8 cellular contexts compared by ENCODE assay signal in the genomic region with DNA sequence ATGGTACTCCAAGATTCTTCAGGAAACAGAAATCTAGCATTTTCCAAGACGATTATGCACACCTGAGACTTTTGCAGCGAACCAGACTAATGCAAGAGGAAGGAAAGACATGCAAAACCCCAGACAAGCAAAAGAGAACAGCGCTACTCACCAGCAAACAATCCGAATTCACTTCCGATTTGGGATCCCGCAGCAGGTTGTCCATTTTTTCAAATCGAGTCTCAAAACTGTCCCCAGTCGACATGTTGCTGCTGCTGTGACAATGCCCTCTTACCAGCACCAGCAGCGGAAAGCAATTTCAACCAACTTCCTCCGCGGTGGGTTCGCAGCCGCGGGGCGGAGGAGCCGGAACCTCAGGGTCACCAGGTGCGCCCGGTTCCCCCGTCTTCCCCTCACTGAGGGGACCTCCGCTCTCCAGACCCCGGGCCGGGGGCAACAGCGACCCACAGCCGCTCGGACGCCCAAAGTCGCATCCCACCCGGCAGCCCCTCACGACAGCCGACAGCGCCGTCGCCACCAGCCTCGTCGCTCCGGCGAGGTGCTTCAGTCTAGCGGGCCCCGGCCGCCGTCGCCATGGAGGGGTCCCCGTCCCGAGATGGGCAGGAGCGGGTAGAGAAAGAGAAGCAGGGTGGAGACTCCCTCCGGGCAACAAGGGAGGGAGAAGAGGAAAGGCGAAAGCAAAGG. TPM values are rescaled to one million over a fixed set of nuclear protein-coding genes. Genes with fewer than 3 reads are reported as not detected.
DNase-seq lines count a peak whose midpoint lies in the region; ATAC-seq and TF ChIP-seq lines count a peak whose summit lies in the region.

No MANE protein-coding gene starts in this region.

- peak overlapping the region; percentile 83 for H3K4me2 ChIP-seq in GM23338
- H3K4me2 ChIP-seq in Loucy (ENCODE audit: low read depth, low read length, poor library complexity, severe bottlenecking), result peak overlapping the region; percentile 96

- H2AFZ ChIP-seq in GM23338, result peak overlapping the region; percentile 82
- peak overlapping the region; percentile 75 for H2AFZ ChIP-seq in Loucy (ENCODE audit: low read length)

- no peak overlapping the region; the same call in 2 of the 3 replicates for H3K4me3 Mint-ChIP-seq in GM23338

- DNase-seq in GM23338 (ENCODE audit: low spot score) (peak; percentile 63), kidney tubule cell (ENCODE audit: low spot score) (peak; percentile 50), hepatic stellate cell (ENCODE audit: low spot score) (no peak)
- peak; percentile 44 for DNase-seq in activated CD4-positive, CD25-positive, alpha-beta regulatory T cell treated with anti-CD3 and anti-CD28 coated beads, Interleukin-2, amount 50 U/mL, for 16 hours (ENCODE audit: low read depth, low spot score)
- peak; percentile 69 for DNase-seq in central memory CD4-positive, alpha-beta T cell
- DNase-seq in stimulated activated CD4-positive, alpha-beta T cell treated with anti-CD3 and anti-CD28 coated beads, Interleukin-2, amount 100 ng/mL, for 24 hours, result peak; percentile 65

- H4K20me1 ChIP-seq in GM23338 (replicated peaks; ENCODE audit: insufficient read depth) (peaks cover 40% of the 10 kb centered on the region), Loucy (ENCODE audit: insufficient read depth, low read length, poor library complexity, severe bottlenecking) (peaks cover 53% of the 10 kb centered on the region)

- peaks cover 6% of the 10 kb centered on the region for H3K27me3 Mint-ChIP-seq in GM23338 (ENCODE audit: insufficient read depth, low read depth, poor library complexity)

- H3K27me3 ChIP-seq in GM23338 (ENCODE audit: insufficient read depth), result peaks cover 11% of the 10 kb centered on the region
- H3K27me3 ChIP-seq in Loucy (ENCODE audit: insufficient read depth, low read length, poor library complexity, severe bottlenecking), result no peaks in the 10 kb centered on the region

- no peaks in the 10 kb centered on the region; the same call in 2 of the 3 replicates for H3K36me3 Mint-ChIP-seq in GM23338 (ENCODE audit: low read depth)

- peak overlapping the region; percentile 93; the same call in 1 of the 2 replicates for H3K27ac ChIP-seq in GM23338 (ENCODE audit: low read depth)

- no peaks in the 10 kb centered on the region for H3K9me3 ChIP-seq in Loucy (ENCODE audit: insufficient read depth, low read depth, low read length)

- TF ChIP-seq CTCF in GM23338 (conservative IDR thresholded peaks at IDR 0.05; ENCODE audit: low read depth in 2 of 2) (no peak), Loucy (conservative IDR thresholded peaks at IDR 0.05; ENCODE audit: low read length) (no peak)

- H3K79me2 ChIP-seq in GM23338 (replicated peaks; ENCODE audit: insufficient read depth) (peaks cover 50% of the 10 kb centered on the region), Loucy (ENCODE audit: insufficient read depth, low read length) (peaks cover 55% of the 10 kb centered on the region)

- H3K36me3 ChIP-seq in GM23338 (ENCODE audit: insufficient read depth), result no peaks in the 10 kb centered on the region
- H3K36me3 ChIP-seq in Loucy (ENCODE audit: insufficient read depth, low read length), result no peaks in the 10 kb centered on the region

- no peaks in the 10 kb centered on the region for H3F3A ChIP-seq in GM23338 (replicated peaks; ENCODE audit: low read depth)
- peaks cover 3% of the 10 kb centered on the region; the same call in 1 of the 2 replicates for H3F3A ChIP-seq in Loucy (ENCODE audit: low read depth)

- peaks cover 14% of the 10 kb centered on the region for H3K4me1 Mint-ChIP-seq in GM23338

- H3K4me1 ChIP-seq in GM23338 (ENCODE audit: insufficient read depth) (peaks cover 30% of the 10 kb centered on the region), Loucy (ENCODE audit: insufficient read depth, low read length, poor library complexity, severe bottlenecking) (peaks cover 37% of the 10 kb centered on the region)

- ATAC-seq in GM23338, result peak; percentile 18

- no peaks in the 10 kb centered on the region for H3K9me3 Mint-ChIP-seq in GM23338

- H3K9me2 ChIP-seq in GM23338 (ENCODE audit: insufficient read depth) (no peaks in the 10 kb centered on the region), Loucy (replicated peaks; ENCODE audit: low read depth, low read length) (no peaks in the 10 kb centered on the region)

- H3K4me3 ChIP-seq in GM08714 (ENCODE audit: low read length) (peak overlapping the region; percentile 93), GM23338 (peak overlapping the region; percentile 94), Loucy (ENCODE audit: low read length, poor library complexity, severe bottlenecking) (peak overlapping the region; percentile 99)

- H3K9ac ChIP-seq in Loucy (ENCODE audit: low read depth, low read length, poor library complexity, severe bottlenecking), result peak overlapping the region; percentile 87

- peak overlapping the region; percentile 17; the same call in 1 of the 2 replicates for H3K27ac Mint-ChIP-seq in GM23338

TF ChIP-seq in GM23338, 12 proteins besides CTCF, POLR2A, EP300 and RAD21 (continues in another document):
- TF ChIP-seq ZNF331 (CRISPR knock-in tag; IDR thresholded peaks at IDR 0.05; ENCODE audit: low read depth), result no peak
- TF ChIP-seq NANOG (IDR thresholded peaks at IDR 0.05; ENCODE audit: borderline replicate concordance), result no peak
- TF ChIP-seq, protein P1, sequence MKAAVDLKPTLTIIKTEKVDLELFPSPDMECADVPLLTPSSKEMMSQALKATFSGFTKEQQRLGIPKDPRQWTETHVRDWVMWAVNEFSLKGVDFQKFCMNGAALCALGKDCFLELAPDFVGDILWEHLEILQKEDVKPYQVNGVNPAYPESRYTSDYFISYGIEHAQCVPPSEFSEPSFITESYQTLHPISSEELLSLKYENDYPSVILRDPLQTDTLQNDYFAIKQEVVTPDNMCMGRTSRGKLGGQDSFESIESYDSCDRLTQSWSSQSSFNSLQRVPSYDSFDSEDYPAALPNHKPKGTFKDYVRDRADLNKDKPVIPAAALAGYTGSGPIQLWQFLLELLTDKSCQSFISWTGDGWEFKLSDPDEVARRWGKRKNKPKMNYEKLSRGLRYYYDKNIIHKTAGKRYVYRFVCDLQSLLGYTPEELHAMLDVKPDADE (IDR thresholded peaks at IDR 0.05), result no peak
- TF ChIP-seq, protein P2, sequence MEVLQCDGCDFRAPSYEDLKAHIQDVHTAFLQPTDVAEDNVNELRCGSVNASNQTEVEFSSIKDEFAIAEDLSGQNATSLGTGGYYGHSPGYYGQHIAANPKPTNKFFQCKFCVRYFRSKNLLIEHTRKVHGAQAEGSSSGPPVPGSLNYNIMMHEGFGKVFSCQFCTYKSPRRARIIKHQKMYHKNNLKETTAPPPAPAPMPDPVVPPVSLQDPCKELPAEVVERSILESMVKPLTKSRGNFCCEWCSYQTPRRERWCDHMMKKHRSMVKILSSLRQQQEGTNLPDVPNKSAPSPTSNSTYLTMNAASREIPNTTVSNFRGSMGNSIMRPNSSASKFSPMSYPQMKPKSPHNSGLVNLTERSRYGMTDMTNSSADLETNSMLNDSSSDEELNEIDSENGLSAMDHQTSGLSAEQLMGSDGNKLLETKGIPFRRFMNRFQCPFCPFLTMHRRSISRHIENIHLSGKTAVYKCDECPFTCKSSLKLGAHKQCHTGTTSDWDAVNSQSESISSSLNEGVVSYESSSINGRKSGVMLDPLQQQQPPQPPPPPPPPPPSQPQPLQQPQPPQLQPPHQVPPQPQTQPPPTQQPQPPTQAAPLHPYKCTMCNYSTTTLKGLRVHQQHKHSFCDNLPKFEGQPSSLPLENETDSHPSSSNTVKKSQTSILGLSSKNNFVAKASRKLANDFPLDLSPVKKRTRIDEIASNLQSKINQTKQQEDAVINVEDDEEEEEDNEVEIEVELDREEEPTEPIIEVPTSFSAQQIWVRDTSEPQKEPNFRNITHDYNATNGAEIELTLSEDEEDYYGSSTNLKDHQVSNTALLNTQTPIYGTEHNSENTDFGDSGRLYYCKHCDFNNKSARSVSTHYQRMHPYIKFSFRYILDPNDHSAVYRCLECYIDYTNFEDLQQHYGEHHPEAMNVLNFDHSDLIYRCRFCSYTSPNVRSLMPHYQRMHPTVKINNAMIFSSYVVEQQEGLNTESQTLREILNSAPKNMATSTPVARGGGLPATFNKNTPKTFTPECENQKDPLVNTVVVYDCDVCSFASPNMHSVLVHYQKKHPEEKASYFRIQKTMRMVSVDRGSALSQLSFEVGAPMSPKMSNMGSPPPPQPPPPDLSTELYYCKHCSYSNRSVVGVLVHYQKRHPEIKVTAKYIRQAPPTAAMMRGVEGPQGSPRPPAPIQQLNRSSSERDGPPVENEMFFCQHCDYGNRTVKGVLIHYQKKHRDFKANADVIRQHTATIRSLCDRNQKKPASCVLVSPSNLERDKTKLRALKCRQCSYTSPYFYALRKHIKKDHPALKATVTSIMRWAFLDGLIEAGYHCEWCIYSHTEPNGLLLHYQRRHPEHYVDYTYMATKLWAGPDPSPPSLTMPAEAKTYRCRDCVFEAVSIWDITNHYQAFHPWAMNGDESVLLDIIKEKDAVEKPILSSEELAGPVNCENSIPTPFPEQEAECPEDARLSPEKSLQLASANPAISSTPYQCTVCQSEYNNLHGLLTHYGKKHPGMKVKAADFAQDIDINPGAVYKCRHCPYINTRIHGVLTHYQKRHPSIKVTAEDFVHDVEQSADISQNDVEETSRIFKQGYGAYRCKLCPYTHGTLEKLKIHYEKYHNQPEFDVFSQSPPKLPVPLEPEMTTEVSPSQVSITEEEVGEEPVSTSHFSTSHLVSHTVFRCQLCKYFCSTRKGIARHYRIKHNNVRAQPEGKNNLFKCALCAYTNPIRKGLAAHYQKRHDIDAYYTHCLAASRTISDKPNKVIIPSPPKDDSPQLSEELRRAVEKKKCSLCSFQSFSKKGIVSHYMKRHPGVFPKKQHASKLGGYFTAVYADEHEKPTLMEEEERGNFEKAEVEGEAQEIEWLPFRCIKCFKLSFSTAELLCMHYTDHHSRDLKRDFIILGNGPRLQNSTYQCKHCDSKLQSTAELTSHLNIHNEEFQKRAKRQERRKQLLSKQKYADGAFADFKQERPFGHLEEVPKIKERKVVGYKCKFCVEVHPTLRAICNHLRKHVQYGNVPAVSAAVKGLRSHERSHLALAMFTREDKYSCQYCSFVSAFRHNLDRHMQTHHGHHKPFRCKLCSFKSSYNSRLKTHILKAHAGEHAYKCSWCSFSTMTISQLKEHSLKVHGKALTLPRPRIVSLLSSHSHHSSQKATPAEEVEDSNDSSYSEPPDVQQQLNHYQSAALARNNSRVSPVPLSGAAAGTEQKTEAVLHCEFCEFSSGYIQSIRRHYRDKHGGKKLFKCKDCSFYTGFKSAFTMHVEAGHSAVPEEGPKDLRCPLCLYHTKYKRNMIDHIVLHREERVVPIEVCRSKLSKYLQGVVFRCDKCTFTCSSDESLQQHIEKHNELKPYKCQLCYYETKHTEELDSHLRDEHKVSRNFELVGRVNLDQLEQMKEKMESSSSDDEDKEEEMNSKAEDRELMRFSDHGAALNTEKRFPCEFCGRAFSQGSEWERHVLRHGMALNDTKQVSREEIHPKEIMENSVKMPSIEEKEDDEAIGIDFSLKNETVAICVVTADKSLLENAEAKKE (CRISPR knock-in tag; IDR thresholded peaks at IDR 0.05), result no peak
- TF ChIP-seq JUNB (IDR thresholded peaks at IDR 0.05; ENCODE audit: unreplicated experiment), result no peak

RNA-seq across cellular contexts. Expression of a gene that starts 0.8 kb away (rescaled TPM):
- total RNA-seq in GM23338 (2014; rRNA removed; shearing (Covaris generic)), result 37.2 and 39.5 TPM in 2 replicates
- 36.5 and 42.8 TPM in 2 replicates for polyA plus RNA-seq in GM23338 (2016; fragmentation: Nextera tagmentation; extraction: Ambion mirVana)
